ENCODE assay signal across 8 cellular contexts in genomic region chr1:223500560-223501425, GRCh38.
A peak's percentile ranks its signal among the peaks of the same experiment; 100 is the strongest.
DNase-seq lines count a peak whose midpoint lies in the region; ATAC-seq and TF ChIP-seq lines count a peak whose summit lies in the region.

No MANE protein-coding gene starts in this region.

- no peak for TF ChIP-seq CTCF in GM20000 (IDR thresholded peaks at IDR 0.05; ENCODE audit: extremely low read depth, missing control alignments)

- DNase-seq in NCI-H345 (lab: John Stamatoyannopoulos, UW): peak; percentile 11
- no peak for DNase-seq in NCI-H345 treated with DMSO at 0.1 percent for 48 hours (lab: John Stamatoyannopoulos, UW; ENCODE audit: unreplicated experiment)
- DNase-seq in RKO (ENCODE audit: low spot score): peak; percentile 40
- DNase-seq in fibroblast of peridontal ligament (ENCODE audit: extremely low read depth): peak; percentile 84
- peak; percentile 6 to 14 for DNase-seq in stimulated activated CD4-positive, alpha-beta T cell treated with anti-CD3 and anti-CD28 coated beads, Interleukin-2, amount 100 ng/mL, for 48 hours
- DNase-seq in retina: no peak
- DNase-seq in GM20000 (ENCODE audit: low spot score): no peak

- no peak for ATAC-seq in GM18511 (IDR thresholded peaks at IDR 0.05; ENCODE audit: unreplicated experiment)

Comparison
In these comparisons a context has a peak if more than half of its experiments do, and no peak if none do; other contexts are left out.
1. DNase-seq: peak in NCI-H345 (single experiment), RKO (single experiment), fibroblast of peridontal ligament (single experiment) and stimulated activated CD4-positive, alpha-beta T cell treated with anti-CD3 and anti-CD28 coated beads, Interleukin-2, amount 100 ng/mL, for 48 hours (2 of 2); none in NCI-H345 treated with DMSO at 0.1 percent for 48 hours (single experiment), retina (single experiment) and GM20000 (single experiment).